ENCODE assay signal across 9 cellular contexts in the genomic region with DNA sequence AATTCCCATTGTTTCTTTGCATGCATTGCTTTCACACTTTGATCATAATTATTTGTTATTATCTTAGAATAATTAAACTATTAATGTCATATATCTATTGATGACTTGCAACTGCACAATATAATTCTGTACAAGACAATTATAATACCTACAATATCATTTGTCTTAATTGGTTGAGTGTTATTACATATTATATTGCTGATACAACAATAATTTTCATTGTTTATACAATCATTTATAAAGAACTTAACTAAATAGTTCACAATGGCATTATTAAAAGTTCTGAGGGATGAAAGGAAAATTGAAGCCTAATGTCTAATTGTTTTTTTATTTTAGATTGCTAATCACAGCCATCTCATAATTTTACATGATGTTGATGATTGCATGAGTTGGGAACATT.
"Had no signal": no experiment of that assay in that cellular context is flagged by ENCODE, and none has a peak within 500 bp of the region (broad histone marks: within the 10 kb centered on the region; RNA-seq: fewer than 3 reads in every experiment).

No MANE protein-coding gene starts in this region.

- H3K9ac ChIP-seq: KMS-11 had no signal

- H3K27ac ChIP-seq: KMS-11 had no signal

- ATAC-seq: GM23338 had no signal

- H3K4me3 ChIP-seq: GM23338 had no signal

- FAIRE-seq: H1, H54, HTR-8/SVneo had no signal

- H2AFZ ChIP-seq: GM23338 had no signal

- H3K4me2 ChIP-seq: GM23338, KMS-11 had no signal

- DNase-seq: H9, HCEC 1CT, Karpas-422, KBM-7 had no signal
